In genomic region chr7:17009007-17009719, GRCh38 we compare ENCODE assay signal across 8 cellular contexts.
DNase-seq lines count a peak whose midpoint lies in the region; ATAC-seq and TF ChIP-seq lines count a peak whose summit lies in the region.

No MANE protein-coding gene starts in this region.

- H3K4me2 ChIP-seq in DOHH2 (ENCODE audit: low read length), result no peak overlapping the region

- H3K27ac Mint-ChIP-seq in CD8-positive, alpha-beta memory T cell, result peak overlapping the region in 1 of 8 donors; percentile 14

- peaks cover 9 to 21% (median 19%) of the 10 kb centered on the region in 3 donors for H3K4me1 Mint-ChIP-seq in CD8-positive, alpha-beta memory T cell

- DNase-seq in LNCaP clone FGC (ENCODE audit: low read depth), result peak; percentile 10
- DNase-seq in choroid plexus epithelial cell (ENCODE audit: low read depth), result peak; percentile 76
- no peak for DNase-seq in mucosa of descending colon
- DNase-seq in D341Med (ENCODE audit: low spot score), result no peak
- no peak for DNase-seq in GOT3 (lab: John Stamatoyannopoulos, UW)
- DNase-seq in CD8-positive, alpha-beta memory T cell, result no peak
- no peak for DNase-seq in anterior cingulate cortex (lab: John Stamatoyannopoulos, UW)

- no peaks in the 10 kb centered on the region for H4K20me1 ChIP-seq in DOHH2 (ENCODE audit: control insufficient read depth, insufficient read depth, low read depth, low read length)

- no peak overlapping the region for H3K4me3 ChIP-seq in DOHH2 (ENCODE audit: low read length)
- no peak overlapping the region for H3K4me3 ChIP-seq in LNCaP clone FGC (ENCODE audit: low read depth, low read length)
- no peak overlapping the region for H3K4me3 ChIP-seq in choroid plexus epithelial cell (ENCODE audit: low read depth, low read length)
- H3K4me3 ChIP-seq in mucosa of descending colon, result no peak overlapping the region
- no peak overlapping the region for H3K4me3 ChIP-seq in CD8-positive, alpha-beta memory T cell (ENCODE audit: low read length)

- peaks cover 26% of the 10 kb centered on the region for H3K4me1 ChIP-seq in DOHH2 (ENCODE audit: control insufficient read depth, low read length)
- peaks cover 8% of the 10 kb centered on the region for H3K4me1 ChIP-seq in mucosa of descending colon (ENCODE audit: low read depth)
- H3K4me1 ChIP-seq in CD8-positive, alpha-beta memory T cell (ENCODE audit: insufficient read depth, low read length), result no peaks in the 10 kb centered on the region

- peak; percentile 51 for ATAC-seq in mucosa of descending colon

- H3K27me3 Mint-ChIP-seq in CD8-positive, alpha-beta memory T cell, result peaks cover 3 to 5% of the 10 kb centered on the region in 2 donors

- POLR2A ChIA-PET in CD8-positive, alpha-beta memory T cell (lab: Charles Lee), result no interaction called here

- H3K36me3 ChIP-seq in DOHH2 (ENCODE audit: control insufficient read depth, low read length) (no peaks in the 10 kb centered on the region), mucosa of descending colon (ENCODE audit: low read depth) (no peaks in the 10 kb centered on the region)
- no peaks in the 10 kb centered on the region for H3K36me3 ChIP-seq in CD8-positive, alpha-beta memory T cell (ENCODE audit: insufficient read depth, low read length)

- no peaks in the 10 kb centered on the region for H3K36me3 Mint-ChIP-seq in CD8-positive, alpha-beta memory T cell

- H3K79me2 ChIP-seq in DOHH2 (ENCODE audit: control insufficient read depth, low read length), result no peaks in the 10 kb centered on the region

- intact Hi-C loops in mucosa of descending colon (cut with DNase I, micrococcal nuclease), result no loop called here

- H3K9me3 Mint-ChIP-seq in CD8-positive, alpha-beta memory T cell, result no peaks in the 10 kb centered on the region

- no peaks in the 10 kb centered on the region for H3K9me3 ChIP-seq in DOHH2 (ENCODE audit: control insufficient read depth, insufficient read depth, low read length)
- H3K9me3 ChIP-seq in mucosa of descending colon, result no peaks in the 10 kb centered on the region
- no peaks in the 10 kb centered on the region for H3K9me3 ChIP-seq in CD8-positive, alpha-beta memory T cell (ENCODE audit: low read length)

- TF ChIP-seq CTCF in DOHH2 (IDR thresholded peaks at IDR 0.05; ENCODE audit: low read depth, low read length, poor library complexity, severe bottlenecking) (peak; percentile 69), LNCaP clone FGC (IDR thresholded peaks at IDR 0.05; ENCODE audit: control insufficient read depth, extremely low read depth, insufficient read depth) (peak; percentile 45), choroid plexus epithelial cell (conservative IDR thresholded peaks at IDR 0.05; ENCODE audit: low read depth, low read length) (peak; percentile 55), mucosa of descending colon (IDR thresholded peaks at IDR 0.05) (no peak)

- no peak overlapping the region for H3K27ac ChIP-seq in DOHH2 (ENCODE audit: low read depth, low read length)
- H3K27ac ChIP-seq in CD8-positive, alpha-beta memory T cell (ENCODE audit: low read depth, low read length), result no peak overlapping the region

- no peak overlapping the region for H3K4me3 Mint-ChIP-seq in CD8-positive, alpha-beta memory T cell

- H3K27me3 ChIP-seq in DOHH2 (ENCODE audit: control insufficient read depth, low read length), result no peaks in the 10 kb centered on the region
- no peaks in the 10 kb centered on the region for H3K27me3 ChIP-seq in CD8-positive, alpha-beta memory T cell (ENCODE audit: insufficient read depth, low read length, poor library complexity, severe bottlenecking)

- CTCF ChIA-PET in CD8-positive, alpha-beta memory T cell (lab: Charles Lee), result interaction anchor here (0.8 to 2.4 kb wide), 6 partner anchors 9 to 292 kb away, joined by 3 to 12 read pairs (median 4); no protein-coding TSS in a partner anchor

- no peaks in the 10 kb centered on the region for H3F3A ChIP-seq in DOHH2 (ENCODE audit: control insufficient read depth, insufficient read depth)

- no peaks in the 10 kb centered on the region for H3K9me2 ChIP-seq in DOHH2 (replicated peaks; ENCODE audit: control insufficient read depth, low read length)

Comparison
In these comparisons a context has a peak if more than half of its experiments do, and no peak if none do; other contexts are left out.
1. DNase-seq: peak in LNCaP clone FGC (single experiment) and choroid plexus epithelial cell (single experiment); none in mucosa of descending colon (0 of 3), D341Med (single experiment), GOT3 (single experiment), CD8-positive, alpha-beta memory T cell (0 of 5) and anterior cingulate cortex (0 of 58).